Comparison of ENCODE assay signal across 8 cellular contexts in the genomic region with DNA sequence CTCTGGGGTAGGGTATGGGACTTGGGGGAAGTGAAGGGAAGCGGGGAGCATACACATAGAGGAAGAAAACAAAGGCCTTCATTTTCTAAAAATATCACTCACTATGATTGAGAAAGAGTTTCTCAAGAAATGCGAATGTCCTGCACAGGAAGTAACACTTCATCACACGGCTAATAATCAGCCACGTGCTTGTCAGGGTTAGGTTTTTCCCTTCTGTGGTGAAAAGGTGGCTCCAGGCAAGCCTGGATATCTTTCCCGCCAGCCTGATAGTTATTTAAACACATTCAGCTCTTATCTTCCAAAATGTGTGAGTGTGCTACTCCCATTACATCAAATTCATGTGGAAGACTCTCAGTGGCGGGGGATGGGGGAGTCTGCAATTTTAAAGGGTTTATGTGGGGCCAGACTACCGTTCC.
DNase-seq lines count a peak whose midpoint lies in the region; ATAC-seq and TF ChIP-seq lines count a peak whose summit lies in the region.

No MANE protein-coding gene starts in this region.

- peak; percentile 19 for TF ChIP-seq CTCF in neutrophil (IDR thresholded peaks at IDR 0.05)

- peak; percentile 36 for ATAC-seq in GM19324 (IDR thresholded peaks at IDR 0.05; ENCODE audit: low FRiP score, unreplicated experiment)
- peak; percentile 49 for ATAC-seq in HG03108 (IDR thresholded peaks at IDR 0.05; ENCODE audit: unreplicated experiment)

- H3K27me3 ChIP-seq in neutrophil, result no peaks in the 10 kb centered on the region
- H3K27me3 ChIP-seq in MG63, result no peaks in the 10 kb centered on the region

- H3K4me1 ChIP-seq in neutrophil (ENCODE audit: control insufficient read depth in 1 of 2, insufficient read depth in 1 of 2, low read depth in 1 of 2, low read length in 1 of 2), result peaks cover 65 to 66% of the 10 kb centered on the region in 2 experiments

- H3K27ac ChIP-seq in neutrophil, result peak overlapping the region; percentile 87

- no peaks in the 10 kb centered on the region for H3K36me3 ChIP-seq in neutrophil
- no peaks in the 10 kb centered on the region for H3K36me3 ChIP-seq in MG63

- peak overlapping the region; percentile 54 to 55 for H3K4me3 ChIP-seq in neutrophil (ENCODE audit: low read depth in 1 of 2, low read length in 1 of 2)
- H3K4me3 ChIP-seq in MG63, result no peak overlapping the region

- peak; percentile 43 for DNase-seq in amniotic epithelial cell (ENCODE audit: low read depth)
- no peak for DNase-seq in iPS-NIHi7 (ENCODE audit: extremely low spot score)
- DNase-seq in MG63, result no peak
- no peak for DNase-seq in GDM1 (lab: John Stamatoyannopoulos, UW)
- DNase-seq in GM19240 (ENCODE audit: insufficient read length, low spot score), result no peak

- H3K9me3 ChIP-seq in neutrophil (no peaks in the 10 kb centered on the region), MG63 (0 out of 2 replicates have a peak, but pooled peaks cover 2% of the 10 kb centered on the region)
